In genomic region chr9:99030610-99031009, GRCh38 we compare ENCODE assay signal across 24 cellular contexts.
DNase-seq lines count a peak whose midpoint lies in the region; ATAC-seq and TF ChIP-seq lines count a peak whose summit lies in the region.
"Had no signal": no experiment of that assay in that cellular context is flagged by ENCODE, and none has a peak within 500 bp of the region (broad histone marks: within the 10 kb centered on the region; RNA-seq: fewer than 3 reads in every experiment).

No MANE protein-coding gene starts in this region.

- CTCF ChIA-PET in PC-9 (lab: Charles Lee) = no interaction called here

- H3K79me2 ChIP-seq in GM23248 (ENCODE audit: insufficient read depth) = no peaks in the 10 kb centered on the region
- no peaks in the 10 kb centered on the region for H3K79me2 ChIP-seq in PC-9 (ENCODE audit: low read depth)
- H3K79me2 ChIP-seq in hepatocyte = no peaks in the 10 kb centered on the region
- H3K79me2 ChIP-seq in smooth muscle cell (ENCODE audit: low read depth) = no peaks in the 10 kb centered on the region

- ATAC-seq in HG02870 (IDR thresholded peaks at IDR 0.05; ENCODE audit: unreplicated experiment) (no peak), GM18867 (IDR thresholded peaks at IDR 0.05; ENCODE audit: unreplicated experiment) (no peak)
- ATAC-seq: esophagus mucosa, lower lobe of right lung, PC-3 had no signal

- intact Hi-C loops in PC-9 (cut with micrococcal nuclease; ENCODE audit: unreplicated experiment) = no loop called here

- no peaks in the 10 kb centered on the region for H4K20me1 ChIP-seq in GM23248 (ENCODE audit: insufficient read depth)
- H4K20me1 ChIP-seq in PC-9 (ENCODE audit: insufficient read depth) = no peaks in the 10 kb centered on the region
- no peaks in the 10 kb centered on the region for H4K20me1 ChIP-seq in hepatocyte (ENCODE audit: insufficient read depth, poor library complexity, severe bottlenecking)
- H4K20me1 ChIP-seq in smooth muscle cell (ENCODE audit: low read depth) = no peaks in the 10 kb centered on the region

- POLR2A ChIA-PET in PC-9 (lab: Charles Lee; ENCODE audit: unreplicated experiment) = interaction anchor here (0.6 kb wide), 1 partner anchor 211 kb away, joined by 4 read pairs; no protein-coding TSS in a partner anchor

- BruUV-seq in PC-9 (replicated peaks; lab: Mats Ljungman, UMichigan) = no TSS peak

- H3K9ac ChIP-seq in GM23248 (peak overlapping the region; percentile 26), smooth muscle cell (ENCODE audit: low read depth) (no peak overlapping the region)

- H3K4me3 ChIP-seq in GM23248 (no peak overlapping the region), PC-9 (no peak overlapping the region), hepatocyte (no peak overlapping the region), smooth muscle cell (no peak overlapping the region)
- H3K4me3 ChIP-seq: HAP-1, lower lobe of right lung had no signal

- H3K27me3 ChIP-seq in GM23248 (replicated peaks; ENCODE audit: insufficient read depth) = no peaks in the 10 kb centered on the region
- no peaks in the 10 kb centered on the region for H3K27me3 ChIP-seq in PC-9 (ENCODE audit: insufficient read depth, low read depth)
- no peaks in the 10 kb centered on the region for H3K27me3 ChIP-seq in hepatocyte
- no peaks in the 10 kb centered on the region for H3K27me3 ChIP-seq in smooth muscle cell (ENCODE audit: low read depth)

- H3K36me3 ChIP-seq in GM23248 (ENCODE audit: low read depth) (no peaks in the 10 kb centered on the region), PC-9 (ENCODE audit: low read depth) (no peaks in the 10 kb centered on the region), hepatocyte (replicated peaks; ENCODE audit: insufficient read depth, low read depth) (no peaks in the 10 kb centered on the region), smooth muscle cell (ENCODE audit: low read depth) (no peaks in the 10 kb centered on the region)
- H3K36me3 ChIP-seq: HAP-1, lower lobe of right lung, WERI-Rb-1 had no signal

- in situ Hi-C loops in GM23248 (cut with MboI) = no loop called here
- in situ Hi-C loops in GM13976 (cut with MboI; ENCODE audit: low sequenced_read_pairs, unreplicated experiment) = no loop called here

- TF ChIP-seq CTCF in PC-9 (conservative IDR thresholded peaks at IDR 0.05) (no peak), hepatocyte (IDR thresholded peaks at IDR 0.05; ENCODE audit: poor library complexity) (no peak), smooth muscle cell (IDR thresholded peaks at IDR 0.05; ENCODE audit: borderline replicate concordance, insufficient read depth, poor library complexity, severe bottlenecking) (no peak), GM13976 (IDR thresholded peaks at IDR 0.05; ENCODE audit: borderline replicate concordance, control extremely low read depth, extremely low read depth, insufficient read depth, missing control alignments) (no peak)

- H3K9me3 ChIP-seq in GM23248 (ENCODE audit: low read depth) = no peaks in the 10 kb centered on the region
- H3K9me3 ChIP-seq in PC-9 (ENCODE audit: insufficient read depth, low read depth) = no peaks in the 10 kb centered on the region; the same call in 1 of the 2 replicates
- no peaks in the 10 kb centered on the region for H3K9me3 ChIP-seq in hepatocyte (ENCODE audit: low read depth)
- no peaks in the 10 kb centered on the region for H3K9me3 ChIP-seq in smooth muscle cell (replicated peaks; ENCODE audit: low read depth)
- H3K9me3 ChIP-seq: HAP-1, lower lobe of right lung had no signal

- H2AFZ ChIP-seq in GM23248 (peak overlapping the region; percentile 3; the same call in 1 of the 2 replicates), PC-9 (peak overlapping the region; percentile 24), hepatocyte (no peak overlapping the region), smooth muscle cell (ENCODE audit: low read depth) (no peak overlapping the region)

- H3K4me2 ChIP-seq in GM23248 (ENCODE audit: unreplicated experiment) (peak overlapping the region; percentile 38), PC-9 (peak overlapping the region; percentile 6; the same call in 1 of the 2 replicates), hepatocyte (no peak overlapping the region), smooth muscle cell (peak overlapping the region; percentile 48)

- peak overlapping the region; percentile 77 for H3K27ac ChIP-seq in GM23248
- H3K27ac ChIP-seq in PC-9 = peak overlapping the region; percentile 67
- peak overlapping the region; percentile 77 for H3K27ac ChIP-seq in hepatocyte
- peak overlapping the region; percentile 71 for H3K27ac ChIP-seq in smooth muscle cell (ENCODE audit: low read depth)
- H3K27ac ChIP-seq: lower lobe of right lung, WERI-Rb-1 had no signal

- H3K4me1 ChIP-seq in GM23248 (ENCODE audit: insufficient read depth) (peaks cover 29% of the 10 kb centered on the region), PC-9 (replicated peaks; ENCODE audit: insufficient read depth) (peaks cover 17% of the 10 kb centered on the region), hepatocyte (ENCODE audit: insufficient read depth) (no peaks in the 10 kb centered on the region), smooth muscle cell (ENCODE audit: low read depth) (peaks cover 5% of the 10 kb centered on the region)
- H3K4me1 ChIP-seq: HAP-1, lower lobe of right lung had no signal

- H3K9me2 ChIP-seq in GM23248 (ENCODE audit: insufficient read depth) (no peaks in the 10 kb centered on the region), PC-9 (ENCODE audit: insufficient read depth) (no peaks in the 10 kb centered on the region), hepatocyte (replicated peaks; ENCODE audit: insufficient read depth) (no peaks in the 10 kb centered on the region)

- peaks cover 31% of the 10 kb centered on the region for H3F3A ChIP-seq in GM23248 (ENCODE audit: insufficient read depth)
- peaks cover 18% of the 10 kb centered on the region for H3F3A ChIP-seq in PC-9 (ENCODE audit: insufficient read depth, low read depth)
- peaks cover 21% of the 10 kb centered on the region for H3F3A ChIP-seq in smooth muscle cell (ENCODE audit: low read depth)

- DNase-seq in GM23248 (no peak), PC-9 (peak in 1 of 2 experiments; percentile 53), hepatocyte (ENCODE audit: low spot score) (no peak), smooth muscle cell (lab: John Stamatoyannopoulos, UW; ENCODE audit: unreplicated experiment) (no peak), GM13976 (ENCODE audit: low spot score) (no peak)
- no peak for DNase-seq in activated CD4-positive, alpha-beta T cell treated with anti-CD3 and anti-CD28 coated beads, Interleukin-2, amount 50 U/mL, for 48 hours
- DNase-seq: activated CD8-positive, alpha-beta memory T cell treated with anti-CD3 and anti-CD28 coated beads, Interleukin-2, amount 50 U/mL, for 48 hours; activated naive CD8-positive, alpha-beta T cell treated with anti-CD3 and anti-CD28 coated beads for 36 hours; CD4-positive, alpha-beta T cell; effector memory CD4-positive, alpha-beta T cell; Karpas-422; lower lobe of right lung; NCI-H1105; NCI-H2081 treated with DMSO at 0.1 percent for 48 hours; NCI-H82; nucleus accumbens; PC-3; SHP77 treated with DMSO at 0.1 percent for 48 hours; substantia nigra; WERI-Rb-1 had no signal

- 92 to 94% methylated on average over 1 of the region's 1 CpG for WGBS in GM23248 (ENCODE audit: low coverage in 1 of 2, low lambda C conversion rate in 2 of 2, missing lambda C conversion rate in 2 of 2), 2 experiments
- WGBS in hepatocyte (ENCODE audit: low lambda C conversion rate, missing lambda C conversion rate) = 68% methylated on average over 1 of the region's 1 CpG
- WGBS in smooth muscle cell (ENCODE audit: low lambda C conversion rate) = 45% methylated on average over 1 of the region's 1 CpG

Comparison
In these comparisons a context has a peak if more than half of its experiments do, and no peak if none do; other contexts are left out.
1. H2AFZ ChIP-seq: peak in GM23248 (single experiment) and PC-9 (single experiment); none in hepatocyte (single experiment) and smooth muscle cell (single experiment).
2. Peak in every context shown above with its lines, with median percentiles within 50 percentile points of each other: H3K27ac ChIP-seq.